In the genomic region with DNA sequence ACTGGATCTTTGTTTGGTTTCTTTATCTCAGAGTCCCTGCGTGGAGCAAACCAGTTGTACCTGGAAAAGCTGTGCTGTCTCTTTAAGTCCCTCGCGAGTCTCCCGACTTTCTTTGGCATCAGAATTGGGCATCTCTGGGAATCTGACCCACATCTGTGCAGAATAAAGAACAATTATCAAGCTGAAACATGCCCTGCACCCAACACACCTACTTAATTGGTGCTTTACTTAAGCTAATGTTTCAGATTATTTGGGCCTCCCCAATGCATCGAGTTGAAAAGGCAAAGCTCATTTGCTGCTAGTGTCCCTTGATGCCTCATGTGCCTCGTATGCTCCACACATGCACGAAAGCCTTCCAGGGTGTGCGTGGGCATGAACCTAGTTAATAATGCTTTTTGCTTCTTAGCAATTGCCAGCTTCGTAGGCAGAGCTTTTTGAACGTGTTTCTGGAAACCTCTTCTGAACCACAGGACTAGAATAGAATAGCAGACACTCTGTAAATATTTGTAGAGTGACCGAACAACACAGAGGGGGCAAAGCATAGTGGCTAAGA, we compare ENCODE assay signal across 1 cellular context.
TF ChIP-seq lines count a peak whose summit lies in the region.

No MANE protein-coding gene starts in this region.

TF ChIP-seq in GM23338, 12 proteins besides CTCF, POLR2A, EP300 and RAD21:
- TF ChIP-seq, protein P1, sequence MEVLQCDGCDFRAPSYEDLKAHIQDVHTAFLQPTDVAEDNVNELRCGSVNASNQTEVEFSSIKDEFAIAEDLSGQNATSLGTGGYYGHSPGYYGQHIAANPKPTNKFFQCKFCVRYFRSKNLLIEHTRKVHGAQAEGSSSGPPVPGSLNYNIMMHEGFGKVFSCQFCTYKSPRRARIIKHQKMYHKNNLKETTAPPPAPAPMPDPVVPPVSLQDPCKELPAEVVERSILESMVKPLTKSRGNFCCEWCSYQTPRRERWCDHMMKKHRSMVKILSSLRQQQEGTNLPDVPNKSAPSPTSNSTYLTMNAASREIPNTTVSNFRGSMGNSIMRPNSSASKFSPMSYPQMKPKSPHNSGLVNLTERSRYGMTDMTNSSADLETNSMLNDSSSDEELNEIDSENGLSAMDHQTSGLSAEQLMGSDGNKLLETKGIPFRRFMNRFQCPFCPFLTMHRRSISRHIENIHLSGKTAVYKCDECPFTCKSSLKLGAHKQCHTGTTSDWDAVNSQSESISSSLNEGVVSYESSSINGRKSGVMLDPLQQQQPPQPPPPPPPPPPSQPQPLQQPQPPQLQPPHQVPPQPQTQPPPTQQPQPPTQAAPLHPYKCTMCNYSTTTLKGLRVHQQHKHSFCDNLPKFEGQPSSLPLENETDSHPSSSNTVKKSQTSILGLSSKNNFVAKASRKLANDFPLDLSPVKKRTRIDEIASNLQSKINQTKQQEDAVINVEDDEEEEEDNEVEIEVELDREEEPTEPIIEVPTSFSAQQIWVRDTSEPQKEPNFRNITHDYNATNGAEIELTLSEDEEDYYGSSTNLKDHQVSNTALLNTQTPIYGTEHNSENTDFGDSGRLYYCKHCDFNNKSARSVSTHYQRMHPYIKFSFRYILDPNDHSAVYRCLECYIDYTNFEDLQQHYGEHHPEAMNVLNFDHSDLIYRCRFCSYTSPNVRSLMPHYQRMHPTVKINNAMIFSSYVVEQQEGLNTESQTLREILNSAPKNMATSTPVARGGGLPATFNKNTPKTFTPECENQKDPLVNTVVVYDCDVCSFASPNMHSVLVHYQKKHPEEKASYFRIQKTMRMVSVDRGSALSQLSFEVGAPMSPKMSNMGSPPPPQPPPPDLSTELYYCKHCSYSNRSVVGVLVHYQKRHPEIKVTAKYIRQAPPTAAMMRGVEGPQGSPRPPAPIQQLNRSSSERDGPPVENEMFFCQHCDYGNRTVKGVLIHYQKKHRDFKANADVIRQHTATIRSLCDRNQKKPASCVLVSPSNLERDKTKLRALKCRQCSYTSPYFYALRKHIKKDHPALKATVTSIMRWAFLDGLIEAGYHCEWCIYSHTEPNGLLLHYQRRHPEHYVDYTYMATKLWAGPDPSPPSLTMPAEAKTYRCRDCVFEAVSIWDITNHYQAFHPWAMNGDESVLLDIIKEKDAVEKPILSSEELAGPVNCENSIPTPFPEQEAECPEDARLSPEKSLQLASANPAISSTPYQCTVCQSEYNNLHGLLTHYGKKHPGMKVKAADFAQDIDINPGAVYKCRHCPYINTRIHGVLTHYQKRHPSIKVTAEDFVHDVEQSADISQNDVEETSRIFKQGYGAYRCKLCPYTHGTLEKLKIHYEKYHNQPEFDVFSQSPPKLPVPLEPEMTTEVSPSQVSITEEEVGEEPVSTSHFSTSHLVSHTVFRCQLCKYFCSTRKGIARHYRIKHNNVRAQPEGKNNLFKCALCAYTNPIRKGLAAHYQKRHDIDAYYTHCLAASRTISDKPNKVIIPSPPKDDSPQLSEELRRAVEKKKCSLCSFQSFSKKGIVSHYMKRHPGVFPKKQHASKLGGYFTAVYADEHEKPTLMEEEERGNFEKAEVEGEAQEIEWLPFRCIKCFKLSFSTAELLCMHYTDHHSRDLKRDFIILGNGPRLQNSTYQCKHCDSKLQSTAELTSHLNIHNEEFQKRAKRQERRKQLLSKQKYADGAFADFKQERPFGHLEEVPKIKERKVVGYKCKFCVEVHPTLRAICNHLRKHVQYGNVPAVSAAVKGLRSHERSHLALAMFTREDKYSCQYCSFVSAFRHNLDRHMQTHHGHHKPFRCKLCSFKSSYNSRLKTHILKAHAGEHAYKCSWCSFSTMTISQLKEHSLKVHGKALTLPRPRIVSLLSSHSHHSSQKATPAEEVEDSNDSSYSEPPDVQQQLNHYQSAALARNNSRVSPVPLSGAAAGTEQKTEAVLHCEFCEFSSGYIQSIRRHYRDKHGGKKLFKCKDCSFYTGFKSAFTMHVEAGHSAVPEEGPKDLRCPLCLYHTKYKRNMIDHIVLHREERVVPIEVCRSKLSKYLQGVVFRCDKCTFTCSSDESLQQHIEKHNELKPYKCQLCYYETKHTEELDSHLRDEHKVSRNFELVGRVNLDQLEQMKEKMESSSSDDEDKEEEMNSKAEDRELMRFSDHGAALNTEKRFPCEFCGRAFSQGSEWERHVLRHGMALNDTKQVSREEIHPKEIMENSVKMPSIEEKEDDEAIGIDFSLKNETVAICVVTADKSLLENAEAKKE (CRISPR knock-in tag; IDR thresholded peaks at IDR 0.05): no peak
- TF ChIP-seq, protein P2, sequence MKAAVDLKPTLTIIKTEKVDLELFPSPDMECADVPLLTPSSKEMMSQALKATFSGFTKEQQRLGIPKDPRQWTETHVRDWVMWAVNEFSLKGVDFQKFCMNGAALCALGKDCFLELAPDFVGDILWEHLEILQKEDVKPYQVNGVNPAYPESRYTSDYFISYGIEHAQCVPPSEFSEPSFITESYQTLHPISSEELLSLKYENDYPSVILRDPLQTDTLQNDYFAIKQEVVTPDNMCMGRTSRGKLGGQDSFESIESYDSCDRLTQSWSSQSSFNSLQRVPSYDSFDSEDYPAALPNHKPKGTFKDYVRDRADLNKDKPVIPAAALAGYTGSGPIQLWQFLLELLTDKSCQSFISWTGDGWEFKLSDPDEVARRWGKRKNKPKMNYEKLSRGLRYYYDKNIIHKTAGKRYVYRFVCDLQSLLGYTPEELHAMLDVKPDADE (IDR thresholded peaks at IDR 0.05): no peak
